Comparison of ENCODE assay signal across 12 cellular contexts in genomic region chr3:24579008-24579407, GRCh38.
A peak's percentile ranks its signal among the peaks of the same experiment; 100 is the strongest.
DNase-seq lines count a peak whose midpoint lies in the region; ATAC-seq and TF ChIP-seq lines count a peak whose summit lies in the region.
"Had no signal": no experiment of that assay in that cellular context is flagged by ENCODE, and none has a peak within 500 bp of the region (broad histone marks: within the 10 kb centered on the region; RNA-seq: fewer than 3 reads in every experiment).

No MANE protein-coding gene starts in this region.

- ATAC-seq in GM23338, result peak; percentile 83
- peak; percentile 13 for ATAC-seq in esophagus mucosa
- no peak for ATAC-seq in GM18907 (IDR thresholded peaks at IDR 0.05; ENCODE audit: unreplicated experiment)

- H3K27ac ChIP-seq in GM23338 (ENCODE audit: low read depth), result no peak overlapping the region

- H3K4me2 ChIP-seq in GM23338, result peak overlapping the region; percentile 35; the same call in 1 of the 2 replicates

- no peak for TF ChIP-seq CTCF in GM23338 (conservative IDR thresholded peaks at IDR 0.05; ENCODE audit: low read depth in 2 of 2)

- H3K36me3 Mint-ChIP-seq in GM23338 (ENCODE audit: low read depth), result no peaks in the 10 kb centered on the region

- H3K9me2 ChIP-seq in GM23338 (ENCODE audit: insufficient read depth), result no peaks in the 10 kb centered on the region

- no peaks in the 10 kb centered on the region for H3K27me3 ChIP-seq in GM23338 (ENCODE audit: insufficient read depth)

- H3F3A ChIP-seq in GM23338 (replicated peaks; ENCODE audit: low read depth), result no peaks in the 10 kb centered on the region

- DNase-seq in GM23338 (ENCODE audit: low spot score) (peak; percentile 30), OCI-M1 (lab: John Stamatoyannopoulos, UW) (peak; percentile 51), myocyte (ENCODE audit: low read depth) (peak; percentile 82), AG20443 (ENCODE audit: low spot score) (no peak), NAMALWA (ENCODE audit: low spot score) (no peak), kidney glomerular epithelial cell (lab: John Stamatoyannopoulos, UW) (no peak)
- DNase-seq: Kasumi-1, NCI-H1417, NCI-H2029 treated with DMSO at 0.1 percent for 48 hours, NCI-H510A had no signal

- peak overlapping the region; percentile 99 for H2AFZ ChIP-seq in GM23338

- H3K36me3 ChIP-seq in GM23338 (ENCODE audit: insufficient read depth), result no peaks in the 10 kb centered on the region

- H3K27me3 Mint-ChIP-seq in GM23338 (ENCODE audit: insufficient read depth, low read depth, poor library complexity), result no peaks in the 10 kb centered on the region

- H3K4me1 ChIP-seq in GM23338 (ENCODE audit: insufficient read depth), result peaks cover 6% of the 10 kb centered on the region; the same call in 1 of the 2 replicates

- no peak overlapping the region for H3K4me3 Mint-ChIP-seq in GM23338

- no peaks in the 10 kb centered on the region for H3K9me3 Mint-ChIP-seq in GM23338

- peak overlapping the region; percentile 63; the same call in 1 of the 2 replicates for H3K27ac Mint-ChIP-seq in GM23338

- no peaks in the 10 kb centered on the region for H3K79me2 ChIP-seq in GM23338 (replicated peaks; ENCODE audit: insufficient read depth)

- H3K4me1 Mint-ChIP-seq in GM23338, result peaks cover 14% of the 10 kb centered on the region

- no peaks in the 10 kb centered on the region for H4K20me1 ChIP-seq in GM23338 (replicated peaks; ENCODE audit: insufficient read depth)

- H3K4me3 ChIP-seq in GM23338, result no peak overlapping the region

TF ChIP-seq in GM23338, 12 proteins besides CTCF, POLR2A, EP300 and RAD21:
- TF ChIP-seq ETS1 (IDR thresholded peaks at IDR 0.05), result no peak
- no peak for TF ChIP-seq STAT1 (IDR thresholded peaks at IDR 0.05; ENCODE audit: unreplicated experiment)
- no peak for TF ChIP-seq REST (IDR thresholded peaks at IDR 0.05; ENCODE audit: unreplicated experiment)
- TF ChIP-seq ZNF462 (CRISPR knock-in tag; IDR thresholded peaks at IDR 0.05), result 0 out of 2 replicates have a peak, but pooled peaks have one; percentile 37
- TF ChIP-seq JUNB (IDR thresholded peaks at IDR 0.05; ENCODE audit: unreplicated experiment), result no peak

Comparison
In these comparisons a context has a peak if more than half of its experiments do, and no peak if none do; other contexts are left out.
1. DNase-seq: peak in GM23338 (single experiment), OCI-M1 (single experiment) and myocyte (single experiment); none in AG20443 (single experiment), NAMALWA (single experiment) and kidney glomerular epithelial cell (single experiment).